In the genomic region with DNA sequence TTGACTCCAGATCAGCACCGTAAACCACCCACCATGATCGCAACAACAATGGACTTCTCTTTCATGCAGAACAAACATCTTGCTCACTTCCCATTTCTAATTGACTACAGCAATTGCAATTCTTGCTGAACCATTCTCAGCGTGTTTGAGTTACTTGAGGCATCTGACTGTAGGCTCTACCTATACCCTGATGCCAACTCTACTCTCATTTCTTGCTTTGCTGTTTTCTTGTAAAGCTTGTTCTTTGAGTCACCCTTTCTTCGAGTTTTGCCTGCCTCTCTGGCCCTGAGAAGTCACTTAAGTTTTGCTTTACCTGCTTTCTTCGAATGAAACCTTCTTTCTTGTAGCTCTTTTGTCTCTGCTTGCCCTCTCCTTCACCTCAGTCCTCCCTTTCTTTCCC, we compare ENCODE assay signal across 30 cellular contexts.
"Had no signal": no experiment of that assay in that cellular context is flagged by ENCODE, and none has a peak within 500 bp of the region (broad histone marks: within the 10 kb centered on the region; RNA-seq: fewer than 3 reads in every experiment).

No MANE protein-coding gene starts in this region.

- H3K4me3 ChIP-seq: ascending aorta, coronary artery, dorsolateral prefrontal cortex, neural progenitor cell, stomach, tibial artery had no signal

- H3K4me1 Mint-ChIP-seq: activated CD4-positive, alpha-beta memory T cell treated with anti-CD3 and anti-CD28 coated beads, Interleukin-2, amount 10 ng/mL, durations not matched to agents 7 days and 5 days; activated CD4-positive, alpha-beta T cell treated with anti-CD3 and anti-CD28 coated beads, Interleukin-2, amount 10 ng/mL, durations not matched to agents 7 days and 5 days; activated naive CD4-positive, alpha-beta T cell treated with anti-CD3 and anti-CD28 coated beads, Interleukin-2, amount 10 ng/mL, durations not matched to agents 7 days and 5 days; activated naive CD8-positive, alpha-beta T cell treated with anti-CD3 and anti-CD28 coated beads, Interleukin-2, amount 10 ng/mL, durations not matched to agents 7 days and 5 days; immature natural killer cell; naive thymus-derived CD8-positive, alpha-beta T cell; stimulated activated naive B cell treated with anti-CD40 and anti-IgM and Interleukin-4, amounts not matched to agents 10 μg/mL and 1 μg/mL and 100 μg/mL, for 72 hours had no signal

- H3K36me3 ChIP-seq: ascending aorta, neural progenitor cell, stomach, tibial artery had no signal

- H3K9me3 ChIP-seq: ascending aorta, stomach, tibial artery had no signal

- ATAC-seq: effector memory CD8-positive, alpha-beta T cell; naive thymus-derived CD8-positive, alpha-beta T cell; right cardiac atrium; stimulated activated naive B cell treated with anti-CD40 and anti-IgM and Interleukin-4, amounts not matched to agents 10 μg/mL and 1 μg/mL and 100 μg/mL, for 72 hours; T-helper 17 cell had no signal

- DNase-seq: activated CD4-positive, alpha-beta memory T cell treated with anti-CD3 and anti-CD28 coated beads, Interleukin-2, amount 10 ng/mL, durations not matched to agents 7 days and 5 days; activated CD4-positive, alpha-beta T cell treated with anti-CD3 and anti-CD28 coated beads, Interleukin-2, amount 10 ng/mL, durations not matched to agents 7 days and 5 days; activated CD4-positive, CD25-positive, alpha-beta regulatory T cell treated with anti-CD3 and anti-CD28 coated beads, Interleukin-2, amount 50 U/mL, for 72 hours; activated CD8-positive, alpha-beta memory T cell treated with anti-CD3 and anti-CD28 coated beads, Interleukin-2, amount 50 U/mL, for 48 hours; activated gamma-delta T cell; activated naive CD4-positive, alpha-beta T cell treated with anti-CD3 and anti-CD28 coated beads, Interleukin-2, amount 10 ng/mL, durations not matched to agents 7 days and 5 days; activated naive CD8-positive, alpha-beta T cell treated with anti-CD3 and anti-CD28 coated beads, Interleukin-2, amount 10 ng/mL, durations not matched to agents 7 days and 5 days; activated T-cell treated with anti-CD3 and anti-CD28 coated beads, Interleukin-2, amount 50 U/mL, for 24 hours; dorsolateral prefrontal cortex; effector memory CD8-positive, alpha-beta T cell; foreskin fibroblast; head of caudate nucleus; hippocampal formation; immature natural killer cell; kidney; naive thymus-derived CD8-positive, alpha-beta T cell; posterior cingulate gyrus; right cardiac atrium; stimulated activated CD4-positive, alpha-beta T cell treated with anti-CD3 and anti-CD28 coated beads, Interleukin-15, amount 100 ng/mL, for 24 hours; stimulated activated CD4-positive, alpha-beta T cell treated with anti-CD3 and anti-CD28 coated beads, Interleukin-2, amount 100 ng/mL, for 24 hours; stimulated activated naive B cell treated with anti-CD40 and anti-IgM and Interleukin-4, amounts not matched to agents 10 μg/mL and 1 μg/mL and 100 μg/mL, for 72 hours; stomach; T-helper 17 cell; T1000; tibial artery had no signal

- H3K4me3 Mint-ChIP-seq: activated CD4-positive, alpha-beta memory T cell treated with anti-CD3 and anti-CD28 coated beads, Interleukin-2, amount 10 ng/mL, durations not matched to agents 7 days and 5 days; activated CD4-positive, alpha-beta T cell treated with anti-CD3 and anti-CD28 coated beads, Interleukin-2, amount 10 ng/mL, durations not matched to agents 7 days and 5 days; activated naive CD4-positive, alpha-beta T cell treated with anti-CD3 and anti-CD28 coated beads, Interleukin-2, amount 10 ng/mL, durations not matched to agents 7 days and 5 days; activated naive CD8-positive, alpha-beta T cell treated with anti-CD3 and anti-CD28 coated beads, Interleukin-2, amount 10 ng/mL, durations not matched to agents 7 days and 5 days; activated T-cell treated with anti-CD3 and anti-CD28 coated beads, Interleukin-2, amount 50 U/mL, for 24 hours; brain; effector memory CD8-positive, alpha-beta T cell; immature natural killer cell; memory B cell; naive thymus-derived CD8-positive, alpha-beta T cell; neural progenitor cell; stimulated activated naive B cell treated with anti-CD40 and anti-IgM and Interleukin-4, amounts not matched to agents 10 μg/mL and 1 μg/mL and 100 μg/mL, for 72 hours; T-helper 17 cell had no signal

- H3K27ac Mint-ChIP-seq: activated CD4-positive, alpha-beta memory T cell treated with anti-CD3 and anti-CD28 coated beads, Interleukin-2, amount 10 ng/mL, durations not matched to agents 7 days and 5 days; activated CD4-positive, alpha-beta T cell treated with anti-CD3 and anti-CD28 coated beads, Interleukin-2, amount 10 ng/mL, durations not matched to agents 7 days and 5 days; activated naive CD4-positive, alpha-beta T cell treated with anti-CD3 and anti-CD28 coated beads, Interleukin-2, amount 10 ng/mL, durations not matched to agents 7 days and 5 days; activated naive CD8-positive, alpha-beta T cell treated with anti-CD3 and anti-CD28 coated beads, Interleukin-2, amount 10 ng/mL, durations not matched to agents 7 days and 5 days; activated T-cell treated with anti-CD3 and anti-CD28 coated beads, Interleukin-2, amount 50 U/mL, for 24 hours; effector memory CD8-positive, alpha-beta T cell; immature natural killer cell; memory B cell; naive thymus-derived CD8-positive, alpha-beta T cell; neural progenitor cell; stimulated activated naive B cell treated with anti-CD40 and anti-IgM and Interleukin-4, amounts not matched to agents 10 μg/mL and 1 μg/mL and 100 μg/mL, for 72 hours; T-helper 17 cell had no signal

- H3K36me3 Mint-ChIP-seq: activated naive CD4-positive, alpha-beta T cell treated with anti-CD3 and anti-CD28 coated beads, Interleukin-2, amount 10 ng/mL, durations not matched to agents 7 days and 5 days; activated naive CD8-positive, alpha-beta T cell treated with anti-CD3 and anti-CD28 coated beads, Interleukin-2, amount 10 ng/mL, durations not matched to agents 7 days and 5 days; brain; immature natural killer cell; memory B cell; naive thymus-derived CD8-positive, alpha-beta T cell; neural progenitor cell; stimulated activated naive B cell treated with anti-CD40 and anti-IgM and Interleukin-4, amounts not matched to agents 10 μg/mL and 1 μg/mL and 100 μg/mL, for 72 hours had no signal

- H2AFZ ChIP-seq: neural progenitor cell had no signal

- H3K27me3 ChIP-seq: ascending aorta, neural progenitor cell, stomach, tibial artery had no signal

- FAIRE-seq: kidney had no signal

- H3K9me3 Mint-ChIP-seq: activated CD4-positive, alpha-beta memory T cell treated with anti-CD3 and anti-CD28 coated beads, Interleukin-2, amount 10 ng/mL, durations not matched to agents 7 days and 5 days; activated CD4-positive, alpha-beta T cell treated with anti-CD3 and anti-CD28 coated beads, Interleukin-2, amount 10 ng/mL, durations not matched to agents 7 days and 5 days; activated naive CD4-positive, alpha-beta T cell treated with anti-CD3 and anti-CD28 coated beads, Interleukin-2, amount 10 ng/mL, durations not matched to agents 7 days and 5 days; activated naive CD8-positive, alpha-beta T cell treated with anti-CD3 and anti-CD28 coated beads, Interleukin-2, amount 10 ng/mL, durations not matched to agents 7 days and 5 days; activated T-cell treated with anti-CD3 and anti-CD28 coated beads, Interleukin-2, amount 50 U/mL, for 24 hours; memory B cell; neural progenitor cell had no signal

- H3K4me2 ChIP-seq: neural progenitor cell had no signal

- H3K9ac ChIP-seq: neural progenitor cell had no signal

- H3K27me3 Mint-ChIP-seq: activated CD4-positive, alpha-beta memory T cell treated with anti-CD3 and anti-CD28 coated beads, Interleukin-2, amount 10 ng/mL, durations not matched to agents 7 days and 5 days; activated CD4-positive, alpha-beta T cell treated with anti-CD3 and anti-CD28 coated beads, Interleukin-2, amount 10 ng/mL, durations not matched to agents 7 days and 5 days; activated naive CD4-positive, alpha-beta T cell treated with anti-CD3 and anti-CD28 coated beads, Interleukin-2, amount 10 ng/mL, durations not matched to agents 7 days and 5 days; activated naive CD8-positive, alpha-beta T cell treated with anti-CD3 and anti-CD28 coated beads, Interleukin-2, amount 10 ng/mL, durations not matched to agents 7 days and 5 days; activated T-cell treated with anti-CD3 and anti-CD28 coated beads, Interleukin-2, amount 50 U/mL, for 24 hours; effector memory CD8-positive, alpha-beta T cell; memory B cell; stimulated activated naive B cell treated with anti-CD40 and anti-IgM and Interleukin-4, amounts not matched to agents 10 μg/mL and 1 μg/mL and 100 μg/mL, for 72 hours; T-helper 17 cell had no signal

- H3K4me1 ChIP-seq: ascending aorta had no signal

- H3K27ac ChIP-seq: ascending aorta, coronary artery, dorsolateral prefrontal cortex, neural progenitor cell, stomach, tibial artery had no signal
